ENCODE assay signal across 14 cellular contexts in genomic region chr5:73917433-73917832, GRCh38.
DNase-seq lines count a peak whose midpoint lies in the region; ATAC-seq, FAIRE-seq and TF ChIP-seq lines count a peak whose summit lies in the region.
"Had no signal": no experiment of that assay in that cellular context is flagged by ENCODE, and none has a peak within 500 bp of the region (broad histone marks: within the 10 kb centered on the region; RNA-seq: fewer than 3 reads in every experiment).

No MANE protein-coding gene starts in this region.

- no peak overlapping the region for H4K91ac ChIP-seq in H1 (replicated peaks; ENCODE audit: insufficient read length, low read length)

- DNase-seq in COR-L47 (lab: John Stamatoyannopoulos, UW) = peak; percentile 82
- DNase-seq in NCI-H2107 treated with DMSO at 0.1 percent for 48 hours (lab: John Stamatoyannopoulos, UW; ENCODE audit: unreplicated experiment) = peak; percentile 19
- DNase-seq in H1 (ENCODE audit: low read depth in 1 of 2, low spot score in 2 of 2) = no peak
- peak; percentile 50 for DNase-seq in myocyte (ENCODE audit: low read depth)
- DNase-seq in OCI-M2 (lab: John Stamatoyannopoulos, UW; ENCODE audit: unreplicated experiment) = no peak
- no peak for DNase-seq in GM13977 (ENCODE audit: low spot score)
- DNase-seq: activated naive CD8-positive, alpha-beta T cell treated with anti-CD3 and anti-CD28 coated beads for 36 hours; effector CD4-positive, alpha-beta T cell; mucosa of descending colon; NCI-H1436 treated with DMSO at 0.1 percent for 48 hours had no signal

- no peak overlapping the region for H2BK120ac ChIP-seq in H1 (replicated peaks; ENCODE audit: low read depth, low read length)

- TF ChIP-seq POLR2A in H1 (IDR thresholded peaks at IDR 0.05; ENCODE audit: control extremely low read depth in 1 of 2, low read depth in 2 of 2, low read length in 2 of 2) = no peak

- H3K56ac ChIP-seq in H1 (replicated peaks; ENCODE audit: insufficient read length, low read depth, low read length) = no peak overlapping the region

- no peaks in the 10 kb centered on the region for H3K4me1 ChIP-seq in H1 (replicated peaks in 1 of 4; ENCODE audit: control insufficient read depth in 3 of 4, insufficient read depth in 4 of 4, low read length in 3 of 4)

- ATAC-seq in HG03469 (IDR thresholded peaks at IDR 0.05; ENCODE audit: unreplicated experiment) (no peak), HG02885 (IDR thresholded peaks at IDR 0.05; ENCODE audit: poor library complexity, unreplicated experiment) (no peak)
- ATAC-seq: HCT116, mucosa of descending colon, Panc1 had no signal

- POLR2A ChIA-PET in H1 (lab: Charles Lee; ENCODE audit: partially characterized antibody) = no interaction called here

- no peak overlapping the region for H3K4me2 ChIP-seq in H1 (ENCODE audit: insufficient read depth in 1 of 2, low read depth in 2 of 2, low read length in 2 of 2)

- no peaks in the 10 kb centered on the region for H3K79me1 ChIP-seq in H1 (ENCODE audit: low read depth, low read length)

- no peak overlapping the region for H2AK5ac ChIP-seq in H1 (ENCODE audit: low read depth, low read length)

- CTCF ChIA-PET in H1 (lab: Charles Lee; ENCODE audit: partially characterized antibody) = interaction anchor here (0.9 to 1.9 kb wide), 2 partner anchors 28 to 36 kb away, joined by 3 to 6 read pairs; no protein-coding TSS in a partner anchor

- H3K36me3 ChIP-seq in H1 (ENCODE audit: control insufficient read depth in 2 of 4, insufficient read depth in 4 of 4, low read length in 3 of 4) = no peaks in the 10 kb centered on the region

- no peak for TF ChIP-seq EP300 in H1 (IDR thresholded peaks at IDR 0.05; ENCODE audit: borderline replicate concordance in 1 of 2, low read depth in 2 of 2, low read length in 2 of 2)

- no peaks in the 10 kb centered on the region for H3K79me2 ChIP-seq in H1 (ENCODE audit: control insufficient read depth in 1 of 2, insufficient read depth in 2 of 2, low read length in 2 of 2)

- TF ChIP-seq RAD21 in H1 (IDR thresholded peaks at IDR 0.05 in 1 of 2, conservative IDR thresholded peaks at IDR 0.05 in 1 of 2; ENCODE audit: low read depth in 2 of 2, low read length in 2 of 2) = no peak

- H2AFZ ChIP-seq in H1 (ENCODE audit: low read length) = no peak overlapping the region

- H3K23me2 ChIP-seq in H1 (ENCODE audit: low read depth, low read length) = no peaks in the 10 kb centered on the region

- no peak overlapping the region for H2BK20ac ChIP-seq in H1 (ENCODE audit: low read length)

- no peak overlapping the region for H3K9ac ChIP-seq in H1 (replicated peaks in 1 of 4; ENCODE audit: extremely low read depth in 1 of 4, low read depth in 3 of 4, low read length in 3 of 4)

- no peak overlapping the region for H4K5ac ChIP-seq in H1 (ENCODE audit: insufficient read length, low read depth, low read length)

- no peak overlapping the region for H3K23ac ChIP-seq in H1 (ENCODE audit: insufficient read length)

- H3K4me3 ChIP-seq in H1 (ENCODE audit: extremely low read depth in 1 of 4, insufficient read depth in 2 of 4, low read depth in 3 of 4, low read length in 4 of 4) = no peak overlapping the region
- H3K4me3 ChIP-seq: mucosa of descending colon had no signal

- in situ Hi-C loops in GM13977 (cut with MboI; ENCODE audit: low pct_unique_long_range_greater_than_20kb, low sequenced_read_pairs, unreplicated experiment) = loop anchor here (25.0 kb wide), 1 partner anchor 995 kb away; no protein-coding TSS in a partner anchor

- no peak overlapping the region for H3K14ac ChIP-seq in H1 (ENCODE audit: insufficient read length)

- H3K27me3 ChIP-seq in H1 (replicated peaks in 1 of 4; ENCODE audit: control insufficient read depth in 3 of 4, extremely low read depth in 1 of 4, insufficient read depth in 3 of 4, low read length in 3 of 4) = no peaks in the 10 kb centered on the region

- H3K18ac ChIP-seq in H1 (ENCODE audit: extremely low read depth, low read length) = no peak overlapping the region

- FAIRE-seq in H1 (lab: Jason Lieb, UNC) = peak; percentile 69

- no peak overlapping the region for H3K27ac ChIP-seq in H1 (ENCODE audit: low read depth, low read length)

- TF ChIP-seq CTCF in H1 (IDR thresholded peaks at IDR 0.05; ENCODE audit: control extremely low read depth in 1 of 3, insufficient read depth in 1 of 3, low read depth in 1 of 3, low read length in 3 of 3) (no peak), GM13977 (IDR thresholded peaks at IDR 0.05; ENCODE audit: extremely low read depth, insufficient read depth, missing control alignments) (no peak)

- H2BK5ac ChIP-seq in H1 (ENCODE audit: low read depth, low read length) = no peak overlapping the region

- H2BK12ac ChIP-seq in H1 (ENCODE audit: low read depth, low read length) = no peak overlapping the region

- H4K20me1 ChIP-seq in H1 (replicated peaks in 1 of 2; ENCODE audit: control insufficient read depth in 1 of 2, insufficient read depth in 2 of 2, low read length in 2 of 2) = no peaks in the 10 kb centered on the region

- peak overlapping the region; percentile 37; the same call in 1 of the 2 replicates for H2BK15ac ChIP-seq in H1 (ENCODE audit: low read length)

- no peak overlapping the region for H3K4ac ChIP-seq in H1 (replicated peaks; ENCODE audit: insufficient read length, low read depth, low read length)

- H3K9me3 ChIP-seq in H1 (ENCODE audit: insufficient read depth in 2 of 2, low read depth in 1 of 2, low read length in 1 of 2) = no peaks in the 10 kb centered on the region
- H3K9me3 ChIP-seq: mucosa of descending colon had no signal

- H4K8ac ChIP-seq in H1 (ENCODE audit: extremely low read depth, insufficient read depth, low read length) = peak overlapping the region; percentile 72; the same call in 1 of the 2 replicates

- WGBS in H1 (ENCODE audit: extremely low coverage in 1 of 2, insufficient coverage in 1 of 2, insufficient read length in 1 of 2, insufficient replicate concordance in 2 of 2, low coverage in 1 of 2, low lambda C conversion rate in 2 of 2, missing lambda C conversion rate in 1 of 2), 2 experiments = 86% methylated on average over 3 of the region's 3 CpGs; no CpG with 5 or more reads in 1 of the 2 experiments

TF ChIP-seq in H1, 55 proteins besides CTCF, POLR2A, EP300 and RAD21:
- no peak for TF ChIP-seq NANOG (IDR thresholded peaks at IDR 0.05; ENCODE audit: insufficient read depth, low read depth, low read length, poor library complexity, severe bottlenecking)
- no peak for TF ChIP-seq USF2 (IDR thresholded peaks at IDR 0.05; ENCODE audit: low read length)
- TF ChIP-seq NRF1 (IDR thresholded peaks at IDR 0.05; ENCODE audit: low read depth, low read length) = no peak
- TF ChIP-seq TCF12 (IDR thresholded peaks at IDR 0.05; ENCODE audit: low read depth, low read length) = no peak
- TF ChIP-seq POLR2AphosphoS5 (IDR thresholded peaks at IDR 0.05; ENCODE audit: low read depth, low read length) = no peak
- TF ChIP-seq SIX5 (IDR thresholded peaks at IDR 0.05; ENCODE audit: low read depth, low read length) = no peak
- no peak for TF ChIP-seq TEAD4 (IDR thresholded peaks at IDR 0.05; ENCODE audit: low read depth, low read length)
- no peak for TF ChIP-seq GTF2F1 (IDR thresholded peaks at IDR 0.05; ENCODE audit: borderline replicate concordance, low read depth, low read length)
- no peak for TF ChIP-seq FOSL1 (IDR thresholded peaks at IDR 0.05; ENCODE audit: insufficient read depth, low read depth, low read length)
- TF ChIP-seq MAFK (IDR thresholded peaks at IDR 0.05; ENCODE audit: low read depth, low read length) = no peak
- TF ChIP-seq CBX5 (IDR thresholded peaks at IDR 0.05; ENCODE audit: low read depth, low read length) = no peak
- TF ChIP-seq SP2 (IDR thresholded peaks at IDR 0.05; ENCODE audit: low read length) = no peak
- TF ChIP-seq KDM4A (IDR thresholded peaks at IDR 0.05; ENCODE audit: low read depth, low read length, severe bottlenecking) = no peak
- TF ChIP-seq ATF3 (IDR thresholded peaks at IDR 0.05; ENCODE audit: insufficient read depth, low read depth, low read length) = no peak

Comparison
In these comparisons a context has a peak if more than half of its experiments do, and no peak if none do; other contexts are left out.
1. DNase-seq: peak in COR-L47 (single experiment), NCI-H2107 treated with DMSO at 0.1 percent for 48 hours (single experiment) and myocyte (single experiment); none in H1 (0 of 2), OCI-M2 (single experiment) and GM13977 (single experiment).